In the genomic region with DNA sequence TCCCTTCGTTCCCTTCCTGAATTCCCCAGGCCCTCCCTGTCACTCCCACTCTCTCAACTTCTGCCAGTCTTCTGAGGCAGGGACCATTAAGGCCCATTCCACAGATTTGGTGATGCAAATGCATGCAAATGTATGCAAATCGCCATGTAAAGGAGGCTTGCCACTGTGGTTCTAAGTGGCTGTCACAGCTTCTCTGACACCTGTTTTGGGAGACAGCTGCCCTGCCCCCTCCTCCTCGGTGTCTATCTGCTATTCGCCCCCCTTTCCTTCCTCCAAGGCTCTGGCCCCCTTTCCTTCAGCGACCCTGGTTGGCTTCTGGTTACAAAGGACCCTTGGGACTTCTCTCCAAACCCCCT, we compare ENCODE assay signal across 8 cellular contexts. TPM values are rescaled to one million over a fixed set of nuclear protein-coding genes. Genes with fewer than 3 reads are reported as not detected.
DNase-seq lines count a peak whose midpoint lies in the region; TF ChIP-seq lines count a peak whose summit lies in the region.

No MANE protein-coding gene starts in this region.

- H3K27ac Mint-ChIP-seq in activated naive CD4-positive, alpha-beta T cell treated with anti-CD3 and anti-CD28 coated beads, Interleukin-2, amount 10 ng/mL, durations not matched to agents 7 days and 5 days, result no peak overlapping the region

- 17 to 27% (median 25%) methylated on average over 5 of the region's 5 CpGs for WGBS in stomach, 5 donors

- TF ChIP-seq EP300 in stomach (IDR thresholded peaks at IDR 0.05), result no peak

- H3K27ac ChIP-seq in stomach, result no peak overlapping the region
- no peak overlapping the region for H3K27ac ChIP-seq in substantia nigra (ENCODE audit: low read depth, low read length, poor library complexity, severe bottlenecking)

- H3K4me3 ChIP-seq in iPS-15b (ENCODE audit: low read depth, low read length), result peak overlapping the region; percentile 83
- H3K4me3 ChIP-seq in stomach, result peak overlapping the region; percentile 26 to 41 (median 31)

- CTCF ChIA-PET in activated naive CD4-positive, alpha-beta T cell treated with anti-CD3 and anti-CD28 coated beads, Interleukin-2, amount 10 ng/mL, durations not matched to agents 7 days and 5 days (lab: Charles Lee), result interaction anchor here (0.6 to 9.4 kb wide), 29 partner anchors 9 to 1006 kb away, joined by 3 to 157 read pairs (median 6); a partner anchor contains a TSS

- H3K27me3 Mint-ChIP-seq in activated naive CD4-positive, alpha-beta T cell treated with anti-CD3 and anti-CD28 coated beads, Interleukin-2, amount 10 ng/mL, durations not matched to agents 7 days and 5 days, result peaks cover 61% of the 10 kb centered on the region

- H3K4me1 Mint-ChIP-seq in activated naive CD4-positive, alpha-beta T cell treated with anti-CD3 and anti-CD28 coated beads, Interleukin-2, amount 10 ng/mL, durations not matched to agents 7 days and 5 days, result peaks cover 27% of the 10 kb centered on the region

- no peaks in the 10 kb centered on the region for H3K4me1 ChIP-seq in iPS-15b (ENCODE audit: control insufficient read depth, insufficient read depth, low read length)
- peaks cover 9 to 15% (median 12%) of the 10 kb centered on the region in 4 donors for H3K4me1 ChIP-seq in stomach

- intact Hi-C loops in stomach (cut with DNase I; ENCODE audit: low total_unique reads), result loop anchor here (5.0 kb wide), 1 partner anchor 265 kb away; a partner anchor contains a TSS
- intact Hi-C loops in posterior vena cava (cut with DNase I), result loop anchor here (1.0 to 2.0 kb wide), 3 partner anchors 267 to 456 kb away; no protein-coding TSS in a partner anchor

- H3K27me3 ChIP-seq in iPS-15b (ENCODE audit: control insufficient read depth, insufficient read depth, low read length), result peaks cover 36% of the 10 kb centered on the region
- H3K27me3 ChIP-seq in stomach, result peaks cover 0 to 46% (median 0%) of the 10 kb centered on the region in 3 donors

- no peaks in the 10 kb centered on the region for H3K36me3 Mint-ChIP-seq in activated naive CD4-positive, alpha-beta T cell treated with anti-CD3 and anti-CD28 coated beads, Interleukin-2, amount 10 ng/mL, durations not matched to agents 7 days and 5 days

- TF ChIP-seq POLR2A in stomach (IDR thresholded peaks at IDR 0.05), result no peak

- TF ChIP-seq CTCF in stomach (IDR thresholded peaks at IDR 0.05), result no peak

- peak overlapping the region; percentile 31 for H3K4me3 Mint-ChIP-seq in activated naive CD4-positive, alpha-beta T cell treated with anti-CD3 and anti-CD28 coated beads, Interleukin-2, amount 10 ng/mL, durations not matched to agents 7 days and 5 days

- H3K36me3 ChIP-seq in iPS-15b (ENCODE audit: control insufficient read depth, insufficient read depth, low read length) (no peaks in the 10 kb centered on the region), stomach (no peaks in the 10 kb centered on the region)

- H3K9ac ChIP-seq in iPS-15b (ENCODE audit: low read depth, low read length), result no peak overlapping the region

- no peaks in the 10 kb centered on the region for H3K9me3 Mint-ChIP-seq in activated naive CD4-positive, alpha-beta T cell treated with anti-CD3 and anti-CD28 coated beads, Interleukin-2, amount 10 ng/mL, durations not matched to agents 7 days and 5 days

- peak; percentile 9 for DNase-seq in activated naive CD4-positive, alpha-beta T cell treated with Interleukin-2 at 50 U/mL for 16 hours
- no peak for DNase-seq in activated naive CD4-positive, alpha-beta T cell (lab: John Stamatoyannopoulos, UW)
- peak; percentile 33 for DNase-seq in activated naive CD4-positive, alpha-beta T cell treated with anti-CD3 and anti-CD28 coated beads, Interleukin-2, amount 10 ng/mL, durations not matched to agents 7 days and 5 days
- no peak for DNase-seq in stomach
- no peak for DNase-seq in substantia nigra (lab: John Stamatoyannopoulos, UW)
- no peak for DNase-seq in UCSD-AML1 (lab: John Stamatoyannopoulos, UW; ENCODE audit: unreplicated experiment)
- no peak for DNase-seq in posterior vena cava (ENCODE audit: low spot score)

- H3K9me3 ChIP-seq in iPS-15b (ENCODE audit: control insufficient read depth, insufficient read depth, low read length), result no peaks in the 10 kb centered on the region
- H3K9me3 ChIP-seq in stomach, result no peaks in the 10 kb centered on the region

RNA-seq across cellular contexts. Expression of a gene that starts 10.5 kb away (rescaled TPM):
- total RNA-seq in stomach (10 to 100 TPM in 1 of 5 donors, 1 to 10 TPM in 4; 2.3 to 11.9 (median 6.2) TPM), posterior vena cava (10 to 100 TPM; 14.7 to 18.8 TPM)
- polyA plus RNA-seq in stomach, result 1 to 10 TPM; 4.3 to 6.3 (median 5.0) TPM

RNA-seq across cellular contexts. Expression of a gene that starts 41.3 kb away (rescaled TPM):
- 10 to 100 TPM; 12.3 to 66.5 (median 28.0) TPM for total RNA-seq in stomach
- polyA plus RNA-seq in stomach, result 1 to 10 TPM; 5.0 to 9.9 (median 9.0) TPM
- total RNA-seq in posterior vena cava, result 10 to 100 TPM; 11.6 to 13.6 TPM

RNA-seq across cellular contexts. Expression of a gene that starts 55.7 kb away (rescaled TPM):
- total RNA-seq in stomach, result 1 to 10 TPM in 3 of 5 donors, under 1 TPM in 1, not detected in 1; 0.45 to 2.2 (median 1.1) TPM
- 1 to 10 TPM in 2 of 3 donors, under 1 TPM in 1; 0.61 to 4.9 (median 1.8) TPM for polyA plus RNA-seq in stomach
- total RNA-seq in posterior vena cava, result 1 to 10 TPM; 2.5 to 3.0 TPM

RNA-seq across cellular contexts. Expression of a gene that starts 55.9 kb away (rescaled TPM):
- 10 to 100 TPM; 37.1 to 64.3 (median 48.4) TPM for total RNA-seq in stomach
- 10 to 100 TPM; 34.7 to 51.8 (median 36.2) TPM for polyA plus RNA-seq in stomach
- 10 to 100 TPM; 30.3 to 34.7 TPM for total RNA-seq in posterior vena cava

Comparison
In these comparisons a context has a peak if more than half of its experiments do, and no peak if none do; other contexts are left out.
1. DNase-seq: peak in activated naive CD4-positive, alpha-beta T cell treated with Interleukin-2 at 50 U/mL for 16 hours (single experiment) and activated naive CD4-positive, alpha-beta T cell treated with anti-CD3 and anti-CD28 coated beads, Interleukin-2, amount 10 ng/mL, durations not matched to agents 7 days and 5 days (single experiment); none in activated naive CD4-positive, alpha-beta T cell (0 of 4), stomach (single experiment), substantia nigra (0 of 49), UCSD-AML1 (single experiment) and posterior vena cava (single experiment).